In genomic region chr14:99566390-99567354, GRCh38 we compare ENCODE assay signal across 19 cellular contexts. TPM values are rescaled to one million over a fixed set of nuclear protein-coding genes. Genes with fewer than 3 reads are reported as not detected.
DNase-seq lines count a peak whose midpoint lies in the region; ATAC-seq and TF ChIP-seq lines count a peak whose summit lies in the region.
"Had no signal": no experiment of that assay in that cellular context is flagged by ENCODE, and none has a peak within 500 bp of the region (broad histone marks: within the 10 kb centered on the region; RNA-seq: fewer than 3 reads in every experiment).

No MANE protein-coding gene starts in this region.

- TF ChIP-seq POLR2A in gastroesophageal sphincter (IDR thresholded peaks at IDR 0.05): no peak

- H3K4me1 Mint-ChIP-seq in stimulated activated effector memory CD8-positive, alpha-beta T cell treated with anti-CD3 and anti-CD28 coated beads, Interleukin-12 subunit alpha, Interleukin-12 subunit beta, amount 100 ng/mL, for 72 hours: peaks cover 24% of the 10 kb centered on the region

- DNase-seq in RWPE2 (ENCODE audit: low spot score) (no peak), putamen (ENCODE audit: low spot score) (peak; percentile 57), tibial artery (no peak)
- no peak for DNase-seq in stimulated activated effector memory CD8-positive, alpha-beta T cell treated with anti-CD3 and anti-CD28 coated beads, Interleukin-12 subunit alpha, Interleukin-12 subunit beta, amount 100 ng/mL, for 72 hours (ENCODE audit: low spot score in 2 of 2)
- DNase-seq: activated CD8-positive, alpha-beta memory T cell treated with anti-CD3 and anti-CD28 coated beads, Interleukin-2, amount 50 U/mL, for 48 hours; activated naive CD4-positive, alpha-beta T cell treated with Interleukin-2 at 50 U/mL for 16 hours; effector CD8-positive, alpha-beta T cell; Karpas-422; kidney glomerular epithelial cell; spleen; stimulated activated naive B cell treated with anti-CD40 and anti-IgM and Interleukin-4, amounts not matched to agents 10 μg/mL and 1 μg/mL and 100 μg/mL, for 72 hours; T-helper 2 cell had no signal

- TF ChIP-seq CTCF in C4-2B (conservative IDR thresholded peaks at IDR 0.05) (no peak), RWPE2 (IDR thresholded peaks at IDR 0.05; ENCODE audit: poor library complexity, severe bottlenecking) (no peak), gastroesophageal sphincter (IDR thresholded peaks at IDR 0.05) (no peak), tibial artery (IDR thresholded peaks at IDR 0.05) (no peak)

- H3K9me3 ChIP-seq in RWPE2 (ENCODE audit: severe bottlenecking): no peaks in the 10 kb centered on the region
- no peaks in the 10 kb centered on the region for H3K9me3 ChIP-seq in gastroesophageal sphincter
- H3K9me3 ChIP-seq in tibial artery: no peaks in the 10 kb centered on the region
- H3K9me3 ChIP-seq: ovary, spleen, vagina had no signal

- H3K27me3 ChIP-seq in RWPE2 (ENCODE audit: insufficient read depth, poor library complexity, severe bottlenecking): no peaks in the 10 kb centered on the region
- no peaks in the 10 kb centered on the region for H3K27me3 ChIP-seq in gastroesophageal sphincter
- H3K27me3 ChIP-seq in tibial artery: no peaks in the 10 kb centered on the region
- H3K27me3 ChIP-seq: ovary, spleen, vagina had no signal

- 58 to 86% methylated on average over 2 to 5 of the region's 20 CpGs for WGBS in gastroesophageal sphincter (ENCODE audit: low coverage in 1 of 2), 2 donors

- H3K27ac ChIP-seq in C4-2B (peak overlapping the region; percentile 98), RWPE2 (ENCODE audit: poor library complexity, severe bottlenecking) (peak overlapping the region; percentile 95), gastroesophageal sphincter (peak overlapping the region; percentile 39 to 93 (median 86)), tibial artery (no peak overlapping the region)
- H3K27ac ChIP-seq: ovary, spleen, vagina had no signal

- H3K4me3 Mint-ChIP-seq in stimulated activated effector memory CD8-positive, alpha-beta T cell treated with anti-CD3 and anti-CD28 coated beads, Interleukin-12 subunit alpha, Interleukin-12 subunit beta, amount 100 ng/mL, for 72 hours: no peak overlapping the region
- H3K4me3 Mint-ChIP-seq: stimulated activated naive B cell treated with anti-CD40 and anti-IgM and Interleukin-4, amounts not matched to agents 10 μg/mL and 1 μg/mL and 100 μg/mL, for 72 hours had no signal

- H3K4me1 ChIP-seq in RWPE2 (ENCODE audit: insufficient read depth, poor library complexity, severe bottlenecking): peaks cover 80% of the 10 kb centered on the region
- H3K4me1 ChIP-seq in gastroesophageal sphincter: peaks cover 18 to 100% (median 60%) of the 10 kb centered on the region in 3 donors
- H3K4me1 ChIP-seq in tibial artery: peaks cover 0 to 76% (median 42%) of the 10 kb centered on the region in 4 donors

- no peaks in the 10 kb centered on the region for H3K36me3 ChIP-seq in RWPE2 (ENCODE audit: low read depth)
- no peaks in the 10 kb centered on the region for H3K36me3 ChIP-seq in gastroesophageal sphincter
- H3K36me3 ChIP-seq in tibial artery: no peaks in the 10 kb centered on the region
- H3K36me3 ChIP-seq: ovary, spleen, vagina had no signal

- no peak for TF ChIP-seq EP300 in gastroesophageal sphincter (IDR thresholded peaks at IDR 0.05)

- intact Hi-C loops in tibial artery (cut with DNase I; ENCODE audit: low total_unique reads): no loop called here

- no peaks in the 10 kb centered on the region for H3K36me3 Mint-ChIP-seq in stimulated activated effector memory CD8-positive, alpha-beta T cell treated with anti-CD3 and anti-CD28 coated beads, Interleukin-12 subunit alpha, Interleukin-12 subunit beta, amount 100 ng/mL, for 72 hours
- H3K36me3 Mint-ChIP-seq: stimulated activated naive B cell treated with anti-CD40 and anti-IgM and Interleukin-4, amounts not matched to agents 10 μg/mL and 1 μg/mL and 100 μg/mL, for 72 hours had no signal

- H3K27ac Mint-ChIP-seq in stimulated activated effector memory CD8-positive, alpha-beta T cell treated with anti-CD3 and anti-CD28 coated beads, Interleukin-12 subunit alpha, Interleukin-12 subunit beta, amount 100 ng/mL, for 72 hours: no peak overlapping the region
- H3K27ac Mint-ChIP-seq: stimulated activated naive B cell treated with anti-CD40 and anti-IgM and Interleukin-4, amounts not matched to agents 10 μg/mL and 1 μg/mL and 100 μg/mL, for 72 hours had no signal

- ATAC-seq in RWPE2 (ENCODE audit: low read depth) (no peak; the same call in 2 of the 3 replicates), gastroesophageal sphincter (no peak), HG03469 (IDR thresholded peaks at IDR 0.05; ENCODE audit: unreplicated experiment) (no peak), HG03378 (IDR thresholded peaks at IDR 0.05; ENCODE audit: unreplicated experiment) (no peak)
- ATAC-seq in stimulated activated effector memory CD8-positive, alpha-beta T cell treated with anti-CD3 and anti-CD28 coated beads, Interleukin-12 subunit alpha, Interleukin-12 subunit beta, amount 100 ng/mL, for 72 hours: no peak
- ATAC-seq: GM12878; stimulated activated naive B cell treated with anti-CD40 and anti-IgM and Interleukin-4, amounts not matched to agents 10 μg/mL and 1 μg/mL and 100 μg/mL, for 72 hours had no signal

- H3K4me3 ChIP-seq in RWPE2 (ENCODE audit: severe bottlenecking): no peak overlapping the region
- H3K4me3 ChIP-seq in gastroesophageal sphincter: no peak overlapping the region
- no peak overlapping the region for H3K4me3 ChIP-seq in tibial artery
- H3K4me3 ChIP-seq: GM12878, ovary, spleen, vagina had no signal

- H3K9me3 Mint-ChIP-seq in stimulated activated effector memory CD8-positive, alpha-beta T cell treated with anti-CD3 and anti-CD28 coated beads, Interleukin-12 subunit alpha, Interleukin-12 subunit beta, amount 100 ng/mL, for 72 hours: no peaks in the 10 kb centered on the region
- H3K9me3 Mint-ChIP-seq: stimulated activated naive B cell treated with anti-CD40 and anti-IgM and Interleukin-4, amounts not matched to agents 10 μg/mL and 1 μg/mL and 100 μg/mL, for 72 hours had no signal

RNA-seq across cellular contexts. Expression of gene CCDC85C, which starts 37.3 kb away (rescaled TPM):
- 10 to 100 TPM; 14.0 to 58.2 (median 25.0) TPM for total RNA-seq in gastroesophageal sphincter

Comparison
In these comparisons a context has a peak if more than half of its experiments do, and no peak if none do; other contexts are left out.
1. H3K27ac ChIP-seq: peak in C4-2B (single experiment), RWPE2 (single experiment) and gastroesophageal sphincter (4 of 4); none in tibial artery (0 of 2).